ENCODE assay signal across 29 cellular contexts in genomic region chr4:10682397-10682796, GRCh38. TPM values are rescaled to one million over a fixed set of nuclear protein-coding genes. Genes with fewer than 3 reads are reported as not detected.
"Had no signal": no experiment of that assay in that cellular context is flagged by ENCODE, and none has a peak within 500 bp of the region (broad histone marks: within the 10 kb centered on the region; RNA-seq: fewer than 3 reads in every experiment).

No MANE protein-coding gene starts in this region.

- H3K27ac Mint-ChIP-seq: naive thymus-derived CD8-positive, alpha-beta T cell; nephron progenitor cell; type B pancreatic cell had no signal

- H3K27me3 Mint-ChIP-seq: naive thymus-derived CD8-positive, alpha-beta T cell; type B pancreatic cell had no signal

- H3K4me1 ChIP-seq: esophagus muscularis mucosa, foreskin keratinocyte, gastroesophageal sphincter, heart left ventricle, prostate gland, right atrium auricular region, stomach, thyroid gland had no signal

- H3K36me3 Mint-ChIP-seq: naive thymus-derived CD8-positive, alpha-beta T cell; type B pancreatic cell had no signal

- FAIRE-seq: kidney had no signal

- H3K9me3 ChIP-seq: esophagus muscularis mucosa, gastroesophageal sphincter, heart left ventricle, prostate gland, right atrium auricular region, stomach, thyroid gland had no signal

- H2AFZ ChIP-seq: hepatocyte had no signal

- H3K27me3 ChIP-seq: esophagus muscularis mucosa, gastroesophageal sphincter, heart left ventricle, hepatocyte, right atrium auricular region, stomach, thyroid gland had no signal

- H3K4me2 ChIP-seq: hepatocyte, smooth muscle cell had no signal

- H3K9me3 Mint-ChIP-seq: type B pancreatic cell had no signal

- DNase-seq: dermis blood vessel endothelial cell; effector memory CD4-positive, alpha-beta T cell; foreskin keratinocyte; heart left ventricle; kidney; mesendoderm; midbrain; naive thymus-derived CD8-positive, alpha-beta T cell; nephron progenitor cell; nucleus accumbens; stimulated activated CD4-positive, alpha-beta T cell treated with anti-CD3 and anti-CD28 coated beads, Interleukin-12 subunit alpha, Interleukin-12 subunit beta, amount 100 ng/mL, for 4 hours; stimulated activated CD4-positive, alpha-beta T cell treated with anti-CD3 and anti-CD28 coated beads, Interleukin-1b, Interleukin-23, amount 100 ng/mL, for 48 hours; stimulated activated CD4-positive, alpha-beta T cell treated with anti-CD3 and anti-CD28 coated beads, Interleukin-4, amount 100 ng/mL, for 1 hour; stimulated activated CD8-positive, alpha-beta memory T cell treated with anti-CD3 and anti-CD28 coated beads, Interleukin-4, amount 100 ng/mL, for 48 hours; stimulated activated naive CD4-positive, alpha-beta T cell treated with Interleukin-2 at 50 U/mL for 16 hours; stomach; thyroid gland had no signal

- H3K36me3 ChIP-seq: esophagus muscularis mucosa, gastroesophageal sphincter, heart left ventricle, prostate gland, right atrium auricular region, stomach, thyroid gland had no signal

- H3K4me3 ChIP-seq: coronary artery, esophagus muscularis mucosa, gastroesophageal sphincter, heart left ventricle, hepatocyte, prostate gland, right atrium auricular region, smooth muscle cell, stomach, thyroid gland had no signal

- H3K4me3 Mint-ChIP-seq: naive thymus-derived CD8-positive, alpha-beta T cell; nephron progenitor cell; type B pancreatic cell had no signal

- ATAC-seq: foreskin keratinocyte; gastroesophageal sphincter; heart left ventricle; left lobe of liver; naive thymus-derived CD8-positive, alpha-beta T cell; sciatic nerve had no signal

- H3K79me2 ChIP-seq: hepatocyte had no signal

RNA-seq across cellular contexts. Expression of gene CLNK, which starts 2.2 kb away (rescaled TPM):
- polyA plus RNA-seq: endothelial cell of umbilical vein; fibroblast of lung; foreskin keratinocyte; hepatocyte; naive thymus-derived CD8-positive, alpha-beta T cell; smooth muscle cell had no signal
